8 cellular contexts compared by ENCODE assay signal in genomic region chr6:42547407-42548329, GRCh38. TPM values are rescaled to one million over a fixed set of nuclear protein-coding genes. Genes with fewer than 3 reads are reported as not detected.
DNase-seq lines count a peak whose midpoint lies in the region; ATAC-seq and TF ChIP-seq lines count a peak whose summit lies in the region.

No MANE protein-coding gene starts in this region.

- intact Hi-C loops in ascending aorta (cut with DNase I): loop anchor here (2.0 to 5.0 kb wide), 4 partner anchors 15 to 330 kb away; partner anchors contain the start of genes MRPS10 and TRERF1
- intact Hi-C loops in uterus (cut with DNase I; ENCODE audit: low total_unique reads): no loop called here

- H3K27me3 Mint-ChIP-seq in T-helper 2 cell treated with Interferon-gamma antibody and Interleukin-4, amounts not matched to agents 5 μg/mL and 100 μg/mL, for 36 hours (ENCODE audit: low read depth): peaks cover 8% of the 10 kb centered on the region

- H3K4me3 ChIP-seq in ascending aorta (peak overlapping the region; percentile 53 to 67), uterus (peak overlapping the region; percentile 21 to 35)

- TF ChIP-seq POLR2A in uterus (IDR thresholded peaks at IDR 0.05): no peak

- H3K36me3 ChIP-seq in ascending aorta (no peaks in the 10 kb centered on the region), uterus (no peaks in the 10 kb centered on the region)

- peak; percentile 94 to 99 (median 97) for TF ChIP-seq CTCF in ascending aorta (IDR thresholded peaks at IDR 0.05)
- peak; percentile 93 to 97 (median 96) for TF ChIP-seq CTCF in uterus (IDR thresholded peaks at IDR 0.05)

- no peak overlapping the region for H3K27ac Mint-ChIP-seq in T-helper 2 cell treated with Interferon-gamma antibody and Interleukin-4, amounts not matched to agents 5 μg/mL and 100 μg/mL, for 36 hours

- H3K4me1 Mint-ChIP-seq in T-helper 2 cell treated with Interferon-gamma antibody and Interleukin-4, amounts not matched to agents 5 μg/mL and 100 μg/mL, for 36 hours (ENCODE audit: low read depth): peaks cover 13% of the 10 kb centered on the region

- peak overlapping the region; percentile 75 for H3K4me3 Mint-ChIP-seq in T-helper 2 cell treated with Interferon-gamma antibody and Interleukin-4, amounts not matched to agents 5 μg/mL and 100 μg/mL, for 36 hours

- H3K4me1 ChIP-seq in ascending aorta: no peaks in the 10 kb centered on the region
- H3K4me1 ChIP-seq in uterus: no peaks in the 10 kb centered on the region

- no peaks in the 10 kb centered on the region for H3K36me3 Mint-ChIP-seq in T-helper 2 cell treated with Interferon-gamma antibody and Interleukin-4, amounts not matched to agents 5 μg/mL and 100 μg/mL, for 36 hours (ENCODE audit: low read depth)

- DNase-seq in GM03348 (ENCODE audit: low spot score): peak; percentile 93
- peak; percentile 59 for DNase-seq in NCI-H1694 (lab: John Stamatoyannopoulos, UW)
- peak; percentile 80 for DNase-seq in T-helper 2 cell treated with Interferon-gamma antibody and Interleukin-4, amounts not matched to agents 5 μg/mL and 100 μg/mL, for 36 hours (ENCODE audit: low spot score)
- DNase-seq in ascending aorta (ENCODE audit: low spot score in 2 of 2): peak in 1 of 2 donors; percentile 88
- DNase-seq in hepatic stellate cell (ENCODE audit: low spot score): peak; percentile 91
- DNase-seq in putamen (ENCODE audit: low spot score): peak; percentile 89
- DNase-seq in uterus: peak; percentile 75 to 85

- H3K9me3 Mint-ChIP-seq in T-helper 2 cell treated with Interferon-gamma antibody and Interleukin-4, amounts not matched to agents 5 μg/mL and 100 μg/mL, for 36 hours: no peaks in the 10 kb centered on the region

- H3K27ac ChIP-seq in ascending aorta: peak overlapping the region; percentile 23 to 66
- H3K27ac ChIP-seq in uterus: peak overlapping the region; percentile 66 to 69

- H3K27me3 ChIP-seq in ascending aorta: no peaks in the 10 kb centered on the region
- no peaks in the 10 kb centered on the region for H3K27me3 ChIP-seq in uterus

- peak; percentile 75 for ATAC-seq in HG02623 (IDR thresholded peaks at IDR 0.05; ENCODE audit: unreplicated experiment)

- H3K9me3 ChIP-seq in ascending aorta (no peaks in the 10 kb centered on the region), uterus (no peaks in the 10 kb centered on the region)

RNA-seq across cellular contexts. Expression of gene UBR2, which starts 16.2 kb away (rescaled TPM):
- total RNA-seq in ascending aorta (17.8 TPM), uterus (10 to 100 TPM; 13.2 to 44.2 (median 29.5) TPM)
